Comparison of ENCODE assay signal across 12 cellular contexts in the genomic region with DNA sequence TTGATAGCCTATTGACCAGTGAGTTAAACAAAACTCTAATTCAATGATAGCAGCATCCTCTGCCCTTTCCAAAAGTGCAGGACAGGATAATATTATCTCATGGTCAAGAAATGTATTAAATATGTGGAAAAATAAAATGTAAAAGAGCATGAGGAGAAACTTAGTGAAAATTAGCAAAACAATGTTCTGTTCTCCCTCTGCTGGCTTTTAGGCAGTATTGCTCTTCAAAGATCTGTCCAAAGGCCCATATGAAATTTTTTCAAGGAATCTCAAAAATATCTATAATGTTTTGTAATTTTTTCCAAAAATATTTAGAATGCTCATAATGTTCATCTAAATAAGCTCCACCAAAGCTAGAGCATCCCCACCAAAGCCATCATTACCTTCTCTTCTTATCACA. TPM values are rescaled to one million over a fixed set of nuclear protein-coding genes. Genes with fewer than 3 reads are reported as not detected.
DNase-seq lines count a peak whose midpoint lies in the region; ATAC-seq and FAIRE-seq lines count a peak whose summit lies in the region.
"Had no signal": no experiment of that assay in that cellular context is flagged by ENCODE, and none has a peak within 500 bp of the region (broad histone marks: within the 10 kb centered on the region; RNA-seq: fewer than 3 reads in every experiment).

No MANE protein-coding gene starts in this region.

- peaks cover 0 to 4% of the 10 kb centered on the region in 2 donors for H3K36me3 Mint-ChIP-seq in activated T-cell treated with anti-CD3 and anti-CD28 coated beads, Interleukin-2, amount 50 U/mL, for 72 hours (ENCODE audit: insufficient read depth in 2 of 2)

- peaks cover 30% of the 10 kb centered on the region for H3K27me3 Mint-ChIP-seq in activated T-cell treated with anti-CD3 and anti-CD28 coated beads, Interleukin-2, amount 50 U/mL, for 72 hours (ENCODE audit: low read depth)

- H3K9me3 Mint-ChIP-seq in activated T-cell treated with anti-CD3 and anti-CD28 coated beads, Interleukin-2, amount 50 U/mL, for 72 hours: peaks cover 4 to 6% of the 10 kb centered on the region in 2 donors
- H3K9me3 Mint-ChIP-seq: dendritic cell treated with granulocyte-macrophage colony-stimulating factor and Interleukin-4, amounts not matched to agents 40 ng/mL and 50 ng/mL, for 4 days had no signal

- peaks cover 9% of the 10 kb centered on the region for H3K4me1 Mint-ChIP-seq in activated T-cell treated with anti-CD3 and anti-CD28 coated beads, Interleukin-2, amount 50 U/mL, for 72 hours (ENCODE audit: low read depth)

- no peak for ATAC-seq in GM19035 (IDR thresholded peaks at IDR 0.05; ENCODE audit: unreplicated experiment)
- ATAC-seq in activated T-cell treated with anti-CD3 and anti-CD28 coated beads, Interleukin-2, amount 50 U/mL, for 72 hours (replicated peaks in 1 of 2): no peak

- H3K27ac Mint-ChIP-seq in activated T-cell treated with anti-CD3 and anti-CD28 coated beads, Interleukin-2, amount 50 U/mL, for 72 hours: no peak overlapping the region
- H3K27ac Mint-ChIP-seq: dendritic cell treated with granulocyte-macrophage colony-stimulating factor and Interleukin-4, amounts not matched to agents 40 ng/mL and 50 ng/mL, for 4 days had no signal

- no peak overlapping the region for H3K4me3 Mint-ChIP-seq in activated T-cell treated with anti-CD3 and anti-CD28 coated beads, Interleukin-2, amount 50 U/mL, for 72 hours
- H3K4me3 Mint-ChIP-seq: dendritic cell treated with granulocyte-macrophage colony-stimulating factor and Interleukin-4, amounts not matched to agents 40 ng/mL and 50 ng/mL, for 4 days had no signal

- FAIRE-seq in G401.6 (lab: Jason Lieb, UNC): peak; percentile 21

- DNase-seq in NAMALWA (ENCODE audit: low spot score) (peak; percentile 41), dermis blood vessel endothelial cell (peak; percentile 17), non-pigmented ciliary epithelial cell (ENCODE audit: low read depth) (peak; percentile 10), nucleus accumbens (lab: John Stamatoyannopoulos, UW) (no peak), NCI-H2107 (lab: John Stamatoyannopoulos, UW) (no peak)
- DNase-seq in activated T-cell treated with anti-CD3 and anti-CD28 coated beads, Interleukin-2, amount 50 U/mL, for 72 hours: no peak
- DNase-seq: KG1, midbrain, RPMI8226 had no signal

RNA-seq across cellular contexts. Expression of gene ARL14EP, which starts 8.3 kb away (rescaled TPM):
- total RNA-seq in dermis blood vessel endothelial cell: 22.0 and 27.6 TPM in 2 replicates
- total RNA-seq in activated T-cell treated with anti-CD3 and anti-CD28 coated beads, Interleukin-2, amount 50 U/mL, for 72 hours: 10 to 100 TPM; 31.4 to 40.8 TPM

Comparison
In these comparisons a context has a peak if more than half of its experiments do, and no peak if none do; other contexts are left out.
1. DNase-seq: peak in NAMALWA (single experiment), dermis blood vessel endothelial cell (single experiment) and non-pigmented ciliary epithelial cell (single experiment); none in nucleus accumbens (0 of 56), NCI-H2107 (single experiment) and activated T-cell treated with anti-CD3 and anti-CD28 coated beads, Interleukin-2, amount 50 U/mL, for 72 hours (0 of 2).